Comparison of ENCODE assay signal across 2 cellular contexts in the genomic region with DNA sequence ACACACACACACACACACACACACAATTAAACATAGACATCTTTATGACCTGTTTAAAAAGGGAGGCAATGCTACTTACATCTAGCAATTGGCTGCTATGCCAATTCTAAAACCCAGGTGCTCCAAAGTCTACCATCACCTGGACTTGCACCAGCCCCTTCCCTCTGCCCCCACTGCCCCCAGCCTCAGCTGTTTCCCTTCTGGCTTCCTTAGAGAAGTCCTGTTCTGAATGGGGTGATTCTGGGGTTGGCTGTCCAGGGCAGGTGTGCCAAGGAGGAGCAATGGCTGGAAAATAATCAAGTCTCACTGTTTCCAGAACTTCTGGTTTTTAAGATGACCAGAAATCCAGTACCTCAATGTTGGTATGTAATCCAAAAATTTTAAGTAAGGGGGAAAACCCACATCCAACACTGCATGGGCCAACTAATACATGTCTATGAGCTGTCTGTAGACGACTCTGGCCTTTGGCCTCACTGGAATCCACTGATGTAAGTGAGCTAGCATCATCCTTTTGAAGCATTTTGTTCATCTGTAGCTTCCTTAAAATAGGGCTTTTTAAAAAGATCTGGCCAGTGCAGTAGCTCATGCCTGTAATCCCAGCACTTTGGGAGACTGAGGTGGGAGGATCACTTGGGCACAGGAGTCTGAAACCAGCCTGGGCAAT.
TF ChIP-seq lines count a peak whose summit lies in the region.

No MANE protein-coding gene starts in this region.

TF ChIP-seq in HEK293, 187 proteins besides CTCF, POLR2A, EP300 and RAD21 (continued from another document):
- TF ChIP-seq, protein P1, sequence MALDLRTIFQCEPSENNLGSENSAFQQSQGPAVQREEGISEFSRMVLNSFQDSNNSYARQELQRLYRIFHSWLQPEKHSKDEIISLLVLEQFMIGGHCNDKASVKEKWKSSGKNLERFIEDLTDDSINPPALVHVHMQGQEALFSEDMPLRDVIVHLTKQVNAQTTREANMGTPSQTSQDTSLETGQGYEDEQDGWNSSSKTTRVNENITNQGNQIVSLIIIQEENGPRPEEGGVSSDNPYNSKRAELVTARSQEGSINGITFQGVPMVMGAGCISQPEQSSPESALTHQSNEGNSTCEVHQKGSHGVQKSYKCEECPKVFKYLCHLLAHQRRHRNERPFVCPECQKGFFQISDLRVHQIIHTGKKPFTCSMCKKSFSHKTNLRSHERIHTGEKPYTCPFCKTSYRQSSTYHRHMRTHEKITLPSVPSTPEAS (tag by site-specific recombination; IDR thresholded peaks at IDR 0.05): peak; percentile 58; the same call in 1 of the 2 replicates
- TF ChIP-seq, protein P2, sequence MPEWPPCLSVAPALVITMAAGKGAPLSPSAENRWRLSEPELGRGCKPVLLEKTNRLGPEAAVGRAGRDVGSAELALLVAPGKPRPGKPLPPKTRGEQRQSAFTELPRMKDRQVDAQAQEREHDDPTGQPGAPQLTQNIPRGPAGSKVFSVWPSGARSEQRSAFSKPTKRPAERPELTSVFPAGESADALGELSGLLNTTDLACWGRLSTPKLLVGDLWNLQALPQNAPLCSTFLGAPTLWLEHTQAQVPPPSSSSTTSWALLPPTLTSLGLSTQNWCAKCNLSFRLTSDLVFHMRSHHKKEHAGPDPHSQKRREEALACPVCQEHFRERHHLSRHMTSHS (tag by site-specific recombination; IDR thresholded peaks at IDR 0.05): no peak
- TF ChIP-seq ZNF791 (tag by site-specific recombination; IDR thresholded peaks at IDR 0.05): no peak

TF ChIP-seq in neural cell, 6 proteins besides CTCF, POLR2A, EP300 and RAD21 (continued from another document):
- TF ChIP-seq, protein P3, sequence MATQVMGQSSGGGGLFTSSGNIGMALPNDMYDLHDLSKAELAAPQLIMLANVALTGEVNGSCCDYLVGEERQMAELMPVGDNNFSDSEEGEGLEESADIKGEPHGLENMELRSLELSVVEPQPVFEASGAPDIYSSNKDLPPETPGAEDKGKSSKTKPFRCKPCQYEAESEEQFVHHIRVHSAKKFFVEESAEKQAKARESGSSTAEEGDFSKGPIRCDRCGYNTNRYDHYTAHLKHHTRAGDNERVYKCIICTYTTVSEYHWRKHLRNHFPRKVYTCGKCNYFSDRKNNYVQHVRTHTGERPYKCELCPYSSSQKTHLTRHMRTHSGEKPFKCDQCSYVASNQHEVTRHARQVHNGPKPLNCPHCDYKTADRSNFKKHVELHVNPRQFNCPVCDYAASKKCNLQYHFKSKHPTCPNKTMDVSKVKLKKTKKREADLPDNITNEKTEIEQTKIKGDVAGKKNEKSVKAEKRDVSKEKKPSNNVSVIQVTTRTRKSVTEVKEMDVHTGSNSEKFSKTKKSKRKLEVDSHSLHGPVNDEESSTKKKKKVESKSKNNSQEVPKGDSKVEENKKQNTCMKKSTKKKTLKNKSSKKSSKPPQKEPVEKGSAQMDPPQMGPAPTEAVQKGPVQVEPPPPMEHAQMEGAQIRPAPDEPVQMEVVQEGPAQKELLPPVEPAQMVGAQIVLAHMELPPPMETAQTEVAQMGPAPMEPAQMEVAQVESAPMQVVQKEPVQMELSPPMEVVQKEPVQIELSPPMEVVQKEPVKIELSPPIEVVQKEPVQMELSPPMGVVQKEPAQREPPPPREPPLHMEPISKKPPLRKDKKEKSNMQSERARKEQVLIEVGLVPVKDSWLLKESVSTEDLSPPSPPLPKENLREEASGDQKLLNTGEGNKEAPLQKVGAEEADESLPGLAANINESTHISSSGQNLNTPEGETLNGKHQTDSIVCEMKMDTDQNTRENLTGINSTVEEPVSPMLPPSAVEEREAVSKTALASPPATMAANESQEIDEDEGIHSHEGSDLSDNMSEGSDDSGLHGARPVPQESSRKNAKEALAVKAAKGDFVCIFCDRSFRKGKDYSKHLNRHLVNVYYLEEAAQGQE (IDR thresholded peaks at IDR 0.05; ENCODE audit: borderline replicate concordance): no peak
- no peak for TF ChIP-seq TAF1 (IDR thresholded peaks at IDR 0.05; ENCODE audit: low read depth)
- no peak for TF ChIP-seq MXI1 (conservative IDR thresholded peaks at IDR 0.05; ENCODE audit: poor library complexity, severe bottlenecking)
- TF ChIP-seq POLR2AphosphoS5 (IDR thresholded peaks at IDR 0.05): no peak
